In genomic region chr1:54459714-54460113, GRCh38 we compare ENCODE assay signal across 12 cellular contexts. TPM values are rescaled to one million over a fixed set of nuclear protein-coding genes. Genes with fewer than 3 reads are reported as not detected.
DNase-seq lines count a peak whose midpoint lies in the region; ATAC-seq and TF ChIP-seq lines count a peak whose summit lies in the region.
"Had no signal": no experiment of that assay in that cellular context is flagged by ENCODE, and none has a peak within 500 bp of the region (broad histone marks: within the 10 kb centered on the region; RNA-seq: fewer than 3 reads in every experiment).

No MANE protein-coding gene starts in this region.

- H4K5ac ChIP-seq in mesendoderm (ENCODE audit: low read length) (no peak overlapping the region), H9 (ENCODE audit: insufficient read length, low read depth, low read length) (no peak overlapping the region)

- no peak for ATAC-seq in HG03139 (IDR thresholded peaks at IDR 0.05; ENCODE audit: unreplicated experiment)

- H4K20me1 ChIP-seq in H9 (ENCODE audit: control insufficient read depth, insufficient read depth, insufficient read length), result no peaks in the 10 kb centered on the region

- H3K4me1 Mint-ChIP-seq in H9, result peaks cover 48 to 62% of the 10 kb centered on the region in 2 experiments

- no peak overlapping the region for H2AFZ ChIP-seq in H9 (ENCODE audit: low read length)

- peaks cover 5% of the 10 kb centered on the region for H3K27me3 Mint-ChIP-seq in H9 (ENCODE audit: low read depth)

- H3K27ac ChIP-seq in SK-N-MC (peak overlapping the region; percentile 79), mesendoderm (ENCODE audit: low read depth, low read length) (no peak overlapping the region), H9 (ENCODE audit: insufficient read length, low read depth, low read length) (no peak overlapping the region)
- H3K27ac ChIP-seq: KMS-11, right lobe of liver, thoracic aorta had no signal

- no peak for TF ChIP-seq CTCF in H9 (conservative IDR thresholded peaks at IDR 0.05)

- no peak overlapping the region for H3K4me3 ChIP-seq in Jurkat, Clone E6-1 (ENCODE audit: low read length)
- H3K4me3 ChIP-seq in SK-N-MC (peak overlapping the region; percentile 35), mesendoderm (ENCODE audit: low read length) (no peak overlapping the region)
- H3K4me3 ChIP-seq: right lobe of liver, thoracic aorta had no signal

- no peak overlapping the region for H2BK15ac ChIP-seq in mesendoderm (replicated peaks; ENCODE audit: low read depth)
- H2BK15ac ChIP-seq in H9 (ENCODE audit: low read depth, low read length), result no peak overlapping the region

- no CpG with 5 or more reads among the region's 5 CpGs for WGBS in mesendoderm (ENCODE audit: extremely low coverage, insufficient coverage, low lambda C conversion rate)
- WGBS in H9 (ENCODE audit: extremely low coverage, insufficient read length, low lambda C conversion rate), result no CpG with 5 or more reads among the region's 5 CpGs

- H2BK120ac ChIP-seq in mesendoderm (ENCODE audit: low read depth, low read length), result no peak overlapping the region
- no peak overlapping the region for H2BK120ac ChIP-seq in H9 (ENCODE audit: low read depth, low read length, poor library complexity, severe bottlenecking)

- peak overlapping the region; percentile 12 for H3K18ac ChIP-seq in mesendoderm (ENCODE audit: low read length)
- H3K18ac ChIP-seq in H9 (ENCODE audit: insufficient read length, low read depth, low read length), result no peak overlapping the region

- H3K36me3 Mint-ChIP-seq in H9 (ENCODE audit: insufficient read depth in 1 of 3, low read depth in 3 of 3), result no peaks in the 10 kb centered on the region

- no peak overlapping the region for H3T11ph ChIP-seq in H9 (ENCODE audit: low read length)

- H3K9me3 Mint-ChIP-seq in H9, result no peaks in the 10 kb centered on the region

- H3K27ac Mint-ChIP-seq in H9, result no peak overlapping the region

- H3K36me3 ChIP-seq in SK-N-MC (ENCODE audit: insufficient read depth, low read length) (no peaks in the 10 kb centered on the region), mesendoderm (ENCODE audit: control insufficient read depth, insufficient read depth, low read length) (no peaks in the 10 kb centered on the region)
- H3K36me3 ChIP-seq: right lobe of liver, thoracic aorta had no signal

- H3K23ac ChIP-seq in mesendoderm (ENCODE audit: low read length), result no peak overlapping the region
- H3K23ac ChIP-seq in H9 (ENCODE audit: insufficient read length, low read depth, low read length), result no peak overlapping the region

- H3K4me2 ChIP-seq in mesendoderm (ENCODE audit: low read length), result no peak overlapping the region
- no peak overlapping the region for H3K4me2 ChIP-seq in H9 (ENCODE audit: insufficient read depth, insufficient read length, low read length)
- H3K4me2 ChIP-seq: KMS-11 had no signal

- H3K79me1 ChIP-seq in mesendoderm (ENCODE audit: low read length), result no peaks in the 10 kb centered on the region
- no peaks in the 10 kb centered on the region for H3K79me1 ChIP-seq in H9 (ENCODE audit: insufficient read depth, low read depth, low read length, poor library complexity, severe bottlenecking)

- no peak overlapping the region for H2BK20ac ChIP-seq in H9 (ENCODE audit: low read depth, low read length, poor library complexity, severe bottlenecking)

- H3K27me3 ChIP-seq in mesendoderm (ENCODE audit: insufficient read depth, low read length, poor library complexity) (no peaks in the 10 kb centered on the region), H9 (ENCODE audit: insufficient read depth, low read length) (no peaks in the 10 kb centered on the region)
- H3K27me3 ChIP-seq: right lobe of liver had no signal

- H3K9ac ChIP-seq in SK-N-MC (ENCODE audit: insufficient read length) (no peak overlapping the region), mesendoderm (ENCODE audit: low read length) (no peak overlapping the region), H9 (ENCODE audit: extremely low read depth, insufficient read length, low read length) (no peak overlapping the region)
- H3K9ac ChIP-seq: KMS-11 had no signal

- H2BK5ac ChIP-seq in mesendoderm (ENCODE audit: low read length), result no peak overlapping the region
- H2BK5ac ChIP-seq in H9 (ENCODE audit: insufficient read length, low read length), result no peak overlapping the region

- H3K4me1 ChIP-seq in mesendoderm (ENCODE audit: control insufficient read depth, low read depth, low read length) (peaks cover 28% of the 10 kb centered on the region), H9 (ENCODE audit: insufficient read depth, low read length) (peaks cover 14% of the 10 kb centered on the region; the same call in 1 of the 2 replicates)
- H3K4me1 ChIP-seq: right lobe of liver had no signal

- H3K79me2 ChIP-seq in mesendoderm (ENCODE audit: control insufficient read depth, insufficient read depth, low read length) (no peaks in the 10 kb centered on the region), H9 (ENCODE audit: insufficient read depth, low read length) (no peaks in the 10 kb centered on the region)

- H4K91ac ChIP-seq in H9 (ENCODE audit: insufficient read length, low read depth, low read length), result no peak overlapping the region

- H4K8ac ChIP-seq in mesendoderm (ENCODE audit: low read depth, low read length), result no peak overlapping the region
- no peak overlapping the region for H4K8ac ChIP-seq in H9 (replicated peaks; ENCODE audit: insufficient read length, low read depth, low read length)

- H3K23me2 ChIP-seq in H9 (ENCODE audit: insufficient read length, low read depth, low read length, poor library complexity, severe bottlenecking), result no peaks in the 10 kb centered on the region

- no peak overlapping the region for H3K4ac ChIP-seq in mesendoderm (ENCODE audit: low read depth, low read length)
- no peak overlapping the region for H3K4ac ChIP-seq in H9 (ENCODE audit: low read depth, low read length)

- H3K9me3 ChIP-seq in SK-N-MC (ENCODE audit: low read depth, low read length), result no peaks in the 10 kb centered on the region
- H3K9me3 ChIP-seq in H9 (ENCODE audit: control insufficient read depth, low read depth, low read length), result no peaks in the 10 kb centered on the region
- H3K9me3 ChIP-seq: right lobe of liver, thoracic aorta had no signal

- DNase-seq in COLO668 (lab: John Stamatoyannopoulos, UW; ENCODE audit: unreplicated experiment) (peak; percentile 45), SK-N-MC (ENCODE audit: low read depth, low spot score) (no peak), mesendoderm (no peak), NCI-H2029 (lab: John Stamatoyannopoulos, UW) (no peak), H9 (no peak)
- DNase-seq in Jurkat, Clone E6-1 (ENCODE audit: low read depth, low spot score), result peak; percentile 64
- DNase-seq: DMS153, HCEC 1CT, right lobe of liver had no signal

- H3K4me3 Mint-ChIP-seq in H9, result no peak overlapping the region; a peak in 1 of 5 replicates

- H3K56ac ChIP-seq in mesendoderm (ENCODE audit: low read length) (peak overlapping the region; percentile 74), H9 (ENCODE audit: insufficient read length, low read depth, low read length) (no peak overlapping the region)

- no peak overlapping the region; the same call in 1 of the 2 replicates for H3K14ac ChIP-seq in H9 (ENCODE audit: insufficient read depth, low read length)

- H2BK12ac ChIP-seq in H9 (ENCODE audit: insufficient read length, low read depth, low read length), result no peak overlapping the region

- H2AK5ac ChIP-seq in mesendoderm (ENCODE audit: low read length) (no peak overlapping the region), H9 (ENCODE audit: insufficient read length, low read length) (no peak overlapping the region)

RNA-seq across cellular contexts. Expression of gene SSBP3, which starts 53.5 kb away (rescaled TPM):
- 118 TPM for polyA plus RNA-seq in Jurkat, Clone E6-1 (2012; ENCODE audit: insufficient read depth, insufficient read length)
- 143 TPM for polyA plus RNA-seq in mesendoderm (2013, experiment 1 of 2)
- polyA plus RNA-seq in mesendoderm (2013, experiment 2 of 2), result 152 TPM
- 119 and 126 TPM in 2 replicates for total RNA-seq in H9 (2021)

Comparison
In these comparisons a context has a peak if more than half of its experiments do, and no peak if none do; other contexts are left out.
1. DNase-seq: peak in COLO668 (single experiment) and Jurkat, Clone E6-1 (single experiment); none in SK-N-MC (single experiment), mesendoderm (single experiment), NCI-H2029 (single experiment) and H9 (single experiment).